Comparison of ENCODE assay signal across 11 cellular contexts in the genomic region with DNA sequence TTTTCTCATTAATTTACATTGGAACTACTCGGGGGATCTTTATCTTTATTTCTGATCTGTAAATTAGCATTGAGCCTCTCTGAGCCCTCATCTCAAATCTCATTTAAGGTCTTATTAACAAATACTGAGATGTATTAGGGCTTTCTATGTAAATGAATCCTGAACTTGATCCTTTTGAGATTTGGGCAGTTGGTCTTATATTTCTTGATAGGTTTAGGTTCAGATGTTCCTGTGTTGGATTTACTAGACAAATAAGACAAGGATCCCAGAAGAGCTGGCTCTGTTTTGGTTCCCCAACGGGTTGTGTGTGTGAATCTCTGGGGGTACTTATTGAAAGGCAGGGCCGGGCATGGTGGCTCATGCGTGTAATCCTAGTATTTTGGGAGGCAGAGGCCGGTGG. TPM values are rescaled to one million over a fixed set of nuclear protein-coding genes. Genes with fewer than 3 reads are reported as not detected.
"Had no signal": no experiment of that assay in that cellular context is flagged by ENCODE, and none has a peak within 500 bp of the region (broad histone marks: within the 10 kb centered on the region; RNA-seq: fewer than 3 reads in every experiment).

No MANE protein-coding gene starts in this region.

- H2AFZ ChIP-seq: GM23248, GM23338 had no signal

- H3K9me3 ChIP-seq: HAP-1 had no signal

- H3K4me2 ChIP-seq: GM23338 had no signal

- H3K4me1 ChIP-seq: HAP-1 had no signal

- FAIRE-seq: H1, H54 had no signal

- H3K9ac ChIP-seq: GM23248 had no signal

- DNase-seq: GM23248, GOT3, H7, H9, HCEC 1CT, HFFc6 had no signal

- H3K36me3 ChIP-seq: HAP-1 had no signal

- ATAC-seq: GM23338, HCT116 had no signal

- H3K4me3 ChIP-seq: GM23248, GM23338, HAP-1 had no signal

- H3K27ac ChIP-seq: GM23248 had no signal

RNA-seq across cellular contexts. Expression of a gene that starts 36.1 kb away (rescaled TPM):
- total RNA-seq: HFFc6 had no signal
- polyA plus RNA-seq: GM23248, GM23338, H1 had no signal
